In the genomic region with DNA sequence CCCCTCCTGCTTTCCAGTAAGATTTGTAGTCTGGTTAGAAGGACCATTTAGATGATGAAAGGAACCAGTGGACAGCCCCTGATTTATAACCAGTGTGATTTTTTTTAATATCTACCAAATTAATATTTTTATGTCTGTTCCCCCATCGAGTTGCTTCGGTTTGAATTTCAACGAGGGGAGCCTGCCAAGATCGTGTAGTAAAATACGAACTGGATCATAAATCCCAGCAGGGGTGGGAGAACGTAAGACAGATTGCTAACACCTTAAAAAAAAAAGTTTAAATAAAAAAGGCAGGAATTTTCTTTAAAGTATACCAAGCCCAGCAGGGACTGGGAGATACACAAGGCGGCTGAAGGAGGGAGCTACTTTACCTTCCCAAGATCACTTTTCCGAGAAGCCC, we compare ENCODE assay signal across 1 cellular context.
TF ChIP-seq lines count a peak whose summit lies in the region.

No MANE protein-coding gene starts in this region.

TF ChIP-seq in H1, 55 proteins besides CTCF, POLR2A, EP300 and RAD21 (continued from another document):
- no peak for TF ChIP-seq CHD7 (IDR thresholded peaks at IDR 0.05; ENCODE audit: insufficient replicate concordance, low read length)
- TF ChIP-seq MAFK (IDR thresholded peaks at IDR 0.05; ENCODE audit: low read depth, low read length) = no peak
- TF ChIP-seq TEAD4 (IDR thresholded peaks at IDR 0.05; ENCODE audit: low read depth, low read length) = no peak
